In the genomic region with DNA sequence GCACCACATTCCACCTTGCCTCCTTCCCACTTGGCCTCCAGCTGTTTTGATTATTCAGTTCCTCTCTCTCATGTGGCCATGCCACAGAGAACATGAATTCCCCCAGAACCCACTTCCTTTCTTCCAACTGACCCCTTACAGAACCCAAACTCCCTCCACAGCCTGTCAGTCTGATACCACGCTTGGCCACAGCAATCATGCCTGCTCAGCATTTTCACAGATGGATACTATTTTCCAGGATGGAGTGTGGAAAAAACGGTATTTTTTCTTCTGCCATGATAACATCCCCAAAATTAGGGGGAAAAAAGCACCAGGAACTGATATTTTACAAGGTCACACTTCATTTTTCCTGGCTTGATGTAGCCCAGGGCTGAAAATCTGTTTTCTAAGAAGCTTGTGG, we compare ENCODE assay signal across 25 cellular contexts. TPM values are rescaled to one million over a fixed set of nuclear protein-coding genes. Genes with fewer than 3 reads are reported as not detected.
"Had no signal": no experiment of that assay in that cellular context is flagged by ENCODE, and none has a peak within 500 bp of the region (broad histone marks: within the 10 kb centered on the region; RNA-seq: fewer than 3 reads in every experiment).

No MANE protein-coding gene starts in this region.

- H3K4me2 ChIP-seq: hepatocyte had no signal

- DNase-seq: dorsolateral prefrontal cortex; effector CD4-positive, alpha-beta T cell; gastrocnemius medialis; heart left ventricle; kidney; mesendoderm; naive thymus-derived CD8-positive, alpha-beta T cell; occipital lobe; ovary; small intestine; stimulated activated CD4-positive, alpha-beta T cell treated with anti-CD3 and anti-CD28 coated beads, Interleukin-12 subunit alpha, Interleukin-12 subunit beta, amount 100 ng/mL, for 4 hours; stimulated activated CD4-positive, alpha-beta T cell treated with anti-CD3 and anti-CD28 coated beads, Interleukin-1b, Interleukin-23, amount 100 ng/mL, for 48 hours; stimulated activated CD4-positive, alpha-beta T cell treated with anti-CD3 and anti-CD28 coated beads, Interleukin-4, amount 100 ng/mL, for 1 hour; stimulated activated CD8-positive, alpha-beta memory T cell treated with anti-CD3 and anti-CD28 coated beads, Interleukin-4, amount 100 ng/mL, for 48 hours; stimulated activated naive CD4-positive, alpha-beta T cell; stimulated activated naive CD8-positive, alpha-beta T cell treated with anti-CD3 and anti-CD28 coated beads, Interleukin-15, amount 100 ng/mL, for 72 hours; transverse colon; upper lobe of right lung; uterus had no signal

- FAIRE-seq: colon, kidney, small intestine had no signal

- H3K27ac ChIP-seq: dorsolateral prefrontal cortex, gastrocnemius medialis, heart left ventricle, hepatocyte, ovary, suprapubic skin, transverse colon, upper lobe of right lung, uterus had no signal

- H3K4me3 ChIP-seq: dorsolateral prefrontal cortex, gastrocnemius medialis, heart left ventricle, hepatocyte, lung, ovary, suprapubic skin, transverse colon, upper lobe of right lung, uterus had no signal

- H3K36me3 ChIP-seq: gastrocnemius medialis, heart left ventricle, ovary, suprapubic skin, transverse colon, upper lobe of right lung, uterus had no signal

- ATAC-seq: gastrocnemius medialis; heart left ventricle; left lobe of liver; naive thymus-derived CD8-positive, alpha-beta T cell; stimulated activated naive CD8-positive, alpha-beta T cell treated with anti-CD3 and anti-CD28 coated beads, Interleukin-15, amount 100 ng/mL, for 72 hours; upper lobe of right lung had no signal

- H3K27me3 ChIP-seq: gastrocnemius medialis, hepatocyte, ovary, suprapubic skin, transverse colon, upper lobe of right lung, uterus had no signal

- H3K79me2 ChIP-seq: hepatocyte had no signal

- H2AFZ ChIP-seq: hepatocyte had no signal

- H3K4me1 ChIP-seq: gastrocnemius medialis, heart left ventricle, suprapubic skin, transverse colon, upper lobe of right lung, uterus had no signal

- H3K9me3 ChIP-seq: gastrocnemius medialis, heart left ventricle, ovary, suprapubic skin, transverse colon, upper lobe of right lung, uterus had no signal

RNA-seq across cellular contexts. Expression of gene SLIT3, which starts 34.9 kb away (rescaled TPM):
- total RNA-seq: myocyte; naive thymus-derived CD8-positive, alpha-beta T cell had no signal
- polyA plus RNA-seq: naive thymus-derived CD8-positive, alpha-beta T cell had no signal
